ENCODE assay signal across 19 cellular contexts in genomic region chr3:182568206-182568605, GRCh38.
DNase-seq lines count a peak whose midpoint lies in the region; TF ChIP-seq lines count a peak whose summit lies in the region.
"Had no signal": no experiment of that assay in that cellular context is flagged by ENCODE, and none has a peak within 500 bp of the region (broad histone marks: within the 10 kb centered on the region; RNA-seq: fewer than 3 reads in every experiment).

No MANE protein-coding gene starts in this region.

- DNase-seq in COR-L47 (lab: John Stamatoyannopoulos, UW): peak; percentile 78
- DNase-seq in NCI-H226: peak; percentile 13
- peak; percentile 42 for DNase-seq in nephron progenitor cell
- no peak for DNase-seq in RPMI8226
- no peak for DNase-seq in UCSD-AML1 (lab: John Stamatoyannopoulos, UW; ENCODE audit: unreplicated experiment)
- DNase-seq in OCI-M1 (lab: John Stamatoyannopoulos, UW): no peak
- no peak for DNase-seq in HuH-7.5 (ENCODE audit: low spot score)
- DNase-seq: activated CD4-positive, alpha-beta T cell treated with anti-CD3 and anti-CD28 coated beads, Interleukin-2, amount 50 U/mL, for 1 hour; GOT3; KG1; NCI-H526; right lobe of liver; Right ventricle myocardium superior; T-helper 1 cell had no signal

- peak overlapping the region; percentile 19 for H3K4me3 Mint-ChIP-seq in nephron progenitor cell
- H3K4me3 Mint-ChIP-seq: dendritic cell treated with granulocyte-macrophage colony-stimulating factor and Interleukin-4, amounts not matched to agents 40 ng/mL and 50 ng/mL, for 4 days had no signal

- peaks cover 4% of the 10 kb centered on the region for H3K36me3 Mint-ChIP-seq in nephron progenitor cell (ENCODE audit: low read depth)

- peak overlapping the region; percentile 98 for H3K27ac Mint-ChIP-seq in nephron progenitor cell
- H3K27ac Mint-ChIP-seq: dendritic cell treated with granulocyte-macrophage colony-stimulating factor and Interleukin-4, amounts not matched to agents 40 ng/mL and 50 ng/mL, for 4 days had no signal

- no peak for TF ChIP-seq CTCF in nephron progenitor cell (IDR thresholded peaks at IDR 0.05)

- H3K27ac ChIP-seq in cingulate gyrus (ENCODE audit: low read depth, low read length): peak overlapping the region; percentile 67
- H3K27ac ChIP-seq: C4-2B, right lobe of liver, suprapubic skin, VCaP had no signal

- H3K27me3 Mint-ChIP-seq in nephron progenitor cell (ENCODE audit: low read depth, poor library complexity): no peaks in the 10 kb centered on the region
- H3K27me3 Mint-ChIP-seq: dendritic cell treated with granulocyte-macrophage colony-stimulating factor and Interleukin-4, amounts not matched to agents 40 ng/mL and 50 ng/mL, for 4 days had no signal

- H3K4me1 Mint-ChIP-seq in nephron progenitor cell: peaks cover 77% of the 10 kb centered on the region

- peaks cover 5% of the 10 kb centered on the region for H3K9me3 Mint-ChIP-seq in nephron progenitor cell

Comparison
In these comparisons a context has a peak if more than half of its experiments do, and no peak if none do; other contexts are left out.
1. DNase-seq: peak in COR-L47 (single experiment), NCI-H226 (single experiment) and nephron progenitor cell (single experiment); none in RPMI8226 (single experiment), UCSD-AML1 (single experiment), OCI-M1 (single experiment) and HuH-7.5 (single experiment).